20 cellular contexts compared by ENCODE assay signal in the genomic region with DNA sequence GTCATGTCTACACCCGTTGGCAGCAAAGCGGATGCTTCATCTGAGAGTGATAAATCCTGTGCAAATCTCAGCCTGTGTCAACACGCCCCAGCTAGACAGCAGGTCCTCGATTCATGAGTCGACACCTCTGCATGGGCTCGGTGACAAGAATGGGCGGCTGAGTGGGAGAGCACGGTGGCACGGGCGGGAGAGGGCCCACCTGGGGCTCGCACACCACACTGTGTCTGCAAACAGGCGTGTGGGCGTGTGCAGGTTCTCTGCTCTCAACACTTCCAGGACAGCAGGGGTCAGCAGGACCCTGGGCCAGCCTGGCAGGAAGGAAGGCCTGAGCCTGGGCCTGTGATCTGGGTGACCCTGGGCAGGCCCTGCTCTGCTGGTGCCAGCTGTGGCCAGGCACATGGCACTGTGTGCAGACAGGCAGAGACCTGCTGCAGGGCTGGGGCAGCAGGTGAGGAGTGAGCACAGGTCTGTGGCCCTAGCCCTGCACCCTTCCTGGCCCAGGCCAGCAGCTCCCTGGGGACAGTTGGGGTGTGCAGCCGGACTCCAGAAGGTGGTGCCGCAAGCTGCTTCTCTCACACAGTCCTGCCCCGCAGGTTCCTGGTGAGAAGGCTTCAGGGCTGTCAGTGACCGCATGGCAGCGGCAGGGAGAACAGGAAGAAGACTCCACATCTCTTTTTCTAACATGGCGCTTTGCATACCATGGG.
DNase-seq lines count a peak whose midpoint lies in the region; ATAC-seq, FAIRE-seq and TF ChIP-seq lines count a peak whose summit lies in the region.
"Had no signal": no experiment of that assay in that cellular context is flagged by ENCODE, and none has a peak within 500 bp of the region (broad histone marks: within the 10 kb centered on the region; RNA-seq: fewer than 3 reads in every experiment).

No MANE protein-coding gene starts in this region.

- DNase-seq in NCI-H146 (lab: John Stamatoyannopoulos, UW) = peak; percentile 13
- DNase-seq in NCI-H146 treated with DMSO at 0.1 percent for 48 hours (lab: John Stamatoyannopoulos, UW; ENCODE audit: unreplicated experiment) = no peak
- peak; percentile 71 for DNase-seq in NCI-H1694 (lab: John Stamatoyannopoulos, UW)
- DNase-seq in bronchial epithelial cell (ENCODE audit: low read depth) = peak; percentile 95
- DNase-seq in HepG2 (ENCODE audit: low spot score) = no peak
- DNase-seq in natural killer cell = no peak
- no peak for DNase-seq in naive thymus-derived CD8-positive, alpha-beta T cell
- DNase-seq: activated CD4-positive, alpha-beta T cell treated with anti-CD3 and anti-CD28 coated beads, Interleukin-2, amount 10 ng/mL, durations not matched to agents 7 days and 5 days; activated naive CD4-positive, alpha-beta T cell treated with anti-CD3 and anti-CD28 coated beads for 36 hours; activated T-cell treated with anti-CD3 and anti-CD28 coated beads for 4 hours; NCI-H2107; NCI-H82; testis had no signal

- no peak for TF ChIP-seq RAD21 in HepG2 (CRISPR knock-in tag; IDR thresholded peaks at IDR 0.05)

- TF ChIP-seq POLR2A in HepG2 (IDR thresholded peaks at IDR 0.05; ENCODE audit: insufficient read depth in 1 of 2, low read depth in 2 of 2, low read length in 2 of 2) = no peak

- TF ChIP-seq EP300 in HepG2 (IDR thresholded peaks at IDR 0.05; ENCODE audit: low read depth in 2 of 2, low read length in 2 of 2) (no peak), HepG2 (CRISPR knock-in tag; IDR thresholded peaks at IDR 0.05; ENCODE audit: borderline replicate concordance) (no peak)

- in situ Hi-C loops in HepG2 (cut with HindIII; ENCODE audit: extremely low pct_ligation_motif_present, low pct_unique_long_range_greater_than_20kb) = no loop called here

- CTCF ChIA-PET in HepG2 (lab: Yijun Ruan, JAX; ENCODE audit: low intra/inter-chr PET ratio, low total read pairs) = no interaction called here

- H3K4me3 ChIP-seq in bronchial epithelial cell (ENCODE audit: low read depth, low read length) (no peak overlapping the region), HepG2 (replicated peaks in 1 of 3; ENCODE audit: insufficient read depth in 1 of 3, low read depth in 2 of 3, low read length in 3 of 3) (no peak overlapping the region)
- H3K4me3 ChIP-seq: ascending aorta, BLaER1, hepatocyte, testis had no signal

- FAIRE-seq in bronchial epithelial cell (lab: Jason Lieb, UNC) (no peak), HepG2 (lab: Jason Lieb, UNC) (no peak)
- FAIRE-seq: A204.1, TTC549 had no signal

- TF ChIP-seq CTCF in bronchial epithelial cell (IDR thresholded peaks at IDR 0.05; ENCODE audit: insufficient read depth, low read length, severe bottlenecking) = no peak
- TF ChIP-seq CTCF in HepG2 (CRISPR knock-in tag; IDR thresholded peaks at IDR 0.05) = 0 out of 2 replicates have a peak, but pooled peaks have one; percentile 5
- no peak for TF ChIP-seq CTCF in natural killer cell (IDR thresholded peaks at IDR 0.05)

- intact Hi-C loops in HepG2 (cut with micrococcal nuclease; ENCODE audit: unreplicated experiment) (no loop called here), natural killer cell (cut with micrococcal nuclease) (no loop called here)

- no peaks in the 10 kb centered on the region for H3K9me3 Mint-ChIP-seq in natural killer cell
- no peaks in the 10 kb centered on the region for H3K9me3 Mint-ChIP-seq in naive thymus-derived CD8-positive, alpha-beta T cell

- H3K36me3 Mint-ChIP-seq in natural killer cell = no peaks in the 10 kb centered on the region
- peaks cover 0 to 28% (median 3%) of the 10 kb centered on the region in 3 donors for H3K36me3 Mint-ChIP-seq in naive thymus-derived CD8-positive, alpha-beta T cell

- no peak overlapping the region for H3K4me3 Mint-ChIP-seq in natural killer cell
- no peak overlapping the region for H3K4me3 Mint-ChIP-seq in naive thymus-derived CD8-positive, alpha-beta T cell
- H3K4me3 Mint-ChIP-seq: activated CD4-positive, alpha-beta T cell treated with anti-CD3 and anti-CD28 coated beads, Interleukin-2, amount 10 ng/mL, durations not matched to agents 7 days and 5 days; activated naive CD4-positive, alpha-beta T cell treated with anti-CD3 and anti-CD28 coated beads for 36 hours had no signal

- no peaks in the 10 kb centered on the region for H3K79me2 ChIP-seq in HepG2 (ENCODE audit: insufficient read depth, low read length)
- H3K79me2 ChIP-seq: hepatocyte had no signal

- WGBS in HepG2 (ENCODE audit: low lambda C conversion rate) = 97% methylated on average over 12 of the region's 19 CpGs

- peak overlapping the region in 1 of 2 donors; percentile 16 for H3K27ac Mint-ChIP-seq in natural killer cell
- H3K27ac Mint-ChIP-seq in naive thymus-derived CD8-positive, alpha-beta T cell = peak overlapping the region in 2 of 10 donors; percentile 5 to 66
- H3K27ac Mint-ChIP-seq: activated CD4-positive, alpha-beta T cell treated with anti-CD3 and anti-CD28 coated beads, Interleukin-2, amount 10 ng/mL, durations not matched to agents 7 days and 5 days; activated naive CD4-positive, alpha-beta T cell treated with anti-CD3 and anti-CD28 coated beads for 36 hours had no signal

- no TSS peak for BruUV-seq in HepG2 (replicated peaks; lab: Mats Ljungman, UMichigan)

- H3K27me3 Mint-ChIP-seq in natural killer cell (ENCODE audit: low read depth in 2 of 2) = no peaks in the 10 kb centered on the region
- no peaks in the 10 kb centered on the region for H3K27me3 Mint-ChIP-seq in naive thymus-derived CD8-positive, alpha-beta T cell
- H3K27me3 Mint-ChIP-seq: activated CD4-positive, alpha-beta T cell treated with anti-CD3 and anti-CD28 coated beads, Interleukin-2, amount 10 ng/mL, durations not matched to agents 7 days and 5 days had no signal

- no peaks in the 10 kb centered on the region for H3K9me3 ChIP-seq in HepG2 (ENCODE audit: low read length)
- H3K9me3 ChIP-seq: ascending aorta, testis had no signal

- H3K27ac ChIP-seq in HepG2 (ENCODE audit: extremely low read length, insufficient read depth, low read length) = no peak overlapping the region
- H3K27ac ChIP-seq: ascending aorta, BLaER1, hepatocyte, testis had no signal

- 0 out of 2 replicates have a peak, but pooled peaks cover 10% of the 10 kb centered on the region for H3K4me1 ChIP-seq in HepG2 (ENCODE audit: insufficient read depth, low read length)
- H3K4me1 ChIP-seq: ascending aorta, testis had no signal

- ATAC-seq in HepG2 (no peak), natural killer cell (no peak), GM19455 (IDR thresholded peaks at IDR 0.05; ENCODE audit: unreplicated experiment) (no peak)
- ATAC-seq in naive thymus-derived CD8-positive, alpha-beta T cell = no peak
- ATAC-seq: Panc1 had no signal

- POLR2A ChIA-PET in HepG2 (lab: Yijun Ruan, JAX) = no interaction called here
- POLR2A ChIA-PET in naive thymus-derived CD8-positive, alpha-beta T cell (lab: Charles Lee) = no interaction called here

- H4K20me1 ChIP-seq in HepG2 (ENCODE audit: insufficient read depth, low read length) = no peaks in the 10 kb centered on the region

- H3K4me1 Mint-ChIP-seq in natural killer cell = peaks cover 30 to 38% of the 10 kb centered on the region in 2 donors
- H3K4me1 Mint-ChIP-seq in naive thymus-derived CD8-positive, alpha-beta T cell = peaks cover 16 to 68% (median 25%) of the 10 kb centered on the region in 4 donors

- no peaks in the 10 kb centered on the region for H3K27me3 ChIP-seq in bronchial epithelial cell (ENCODE audit: control insufficient read depth, insufficient read depth, low read length)
- no peaks in the 10 kb centered on the region; a peak in 1 of 5 replicates for H3K27me3 ChIP-seq in HepG2 (ENCODE audit: control insufficient read depth in 1 of 2, insufficient read depth in 2 of 2, low read length in 2 of 2)
- H3K27me3 ChIP-seq: ascending aorta, BLaER1, hepatocyte, testis had no signal

- H2AFZ ChIP-seq in HepG2 (ENCODE audit: low read length) = no peak overlapping the region
- H2AFZ ChIP-seq: hepatocyte had no signal

- peaks cover 1% of the 10 kb centered on the region for H3K36me3 ChIP-seq in bronchial epithelial cell (ENCODE audit: control insufficient read depth, insufficient read depth, low read length)
- peaks cover 21 to 22% of the 10 kb centered on the region in 2 experiments for H3K36me3 ChIP-seq in HepG2 (replicated peaks in 1 of 2; ENCODE audit: control insufficient read depth in 1 of 2, insufficient read depth in 2 of 2, low read length in 2 of 2)

- no peak overlapping the region for H3K9ac ChIP-seq in HepG2 (ENCODE audit: insufficient read depth, low read depth, low read length)
- H3K9ac ChIP-seq: BLaER1 had no signal

- H3K4me2 ChIP-seq in HepG2 (ENCODE audit: low read depth, low read length) = no peak overlapping the region
- H3K4me2 ChIP-seq: BLaER1, hepatocyte had no signal

TF ChIP-seq in HepG2, 621 proteins besides CTCF, POLR2A, EP300 and RAD21 (continues in another document):
- TF ChIP-seq ZNF792 (CRISPR knock-in tag; IDR thresholded peaks at IDR 0.05) (no peak), ZNF609 (CRISPR knock-in tag; IDR thresholded peaks at IDR 0.05; ENCODE audit: borderline replicate concordance) (no peak)

Comparison
In these comparisons a context has a peak if more than half of its experiments do, and no peak if none do; other contexts are left out.
1. DNase-seq: peak in NCI-H146 (single experiment), NCI-H1694 (single experiment) and bronchial epithelial cell (single experiment); none in NCI-H146 treated with DMSO at 0.1 percent for 48 hours (single experiment), HepG2 (single experiment), natural killer cell (single experiment) and naive thymus-derived CD8-positive, alpha-beta T cell (0 of 10).